ENCODE assay signal across 8 cellular contexts in the genomic region with DNA sequence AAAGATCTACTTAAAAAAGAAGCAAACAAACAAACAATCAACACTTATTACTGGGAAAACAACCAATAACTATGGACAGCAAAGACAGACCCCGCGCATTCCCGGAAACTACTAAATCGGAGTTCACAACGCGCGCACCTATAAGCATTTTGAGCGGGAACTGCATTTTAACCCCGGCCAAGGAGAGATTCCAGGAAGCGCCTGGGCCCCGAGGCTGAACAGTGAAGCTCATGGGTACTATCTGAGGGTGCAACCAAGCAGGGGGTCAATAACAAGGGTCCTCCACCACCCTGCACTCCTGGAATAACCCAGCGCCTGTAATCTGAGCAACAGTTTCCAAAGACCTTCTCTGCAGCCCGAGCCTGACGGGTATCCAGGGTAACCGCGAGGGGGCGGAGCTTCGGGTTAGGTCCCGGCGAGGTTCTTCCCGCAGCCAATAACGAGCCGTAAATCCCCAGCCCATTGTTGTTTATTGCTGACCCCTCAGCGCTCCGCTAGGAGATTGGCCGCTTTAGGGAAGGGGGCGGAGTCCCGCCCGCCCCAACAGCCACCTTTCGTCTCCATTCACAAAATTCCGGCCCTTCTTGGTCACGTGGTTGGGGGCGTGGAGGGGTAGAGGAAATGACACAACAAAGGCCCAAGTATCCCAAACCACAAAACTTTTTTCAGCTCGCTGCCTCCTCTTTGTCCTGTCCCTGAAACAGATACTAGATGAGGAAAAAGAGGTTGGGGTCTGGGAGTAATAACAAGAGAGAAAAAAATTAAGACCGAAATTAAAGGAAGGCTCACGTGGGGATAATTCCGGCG. TPM values are rescaled to one million over a fixed set of nuclear protein-coding genes. Genes with fewer than 3 reads are reported as not detected.
DNase-seq lines count a peak whose midpoint lies in the region; ATAC-seq lines count a peak whose summit lies in the region.

No MANE protein-coding gene starts in this region.

- H3K4me1 ChIP-seq in NT2/D1 (ENCODE audit: insufficient read depth, insufficient read length) (no peaks in the 10 kb centered on the region), mononuclear cell (ENCODE audit: insufficient read depth, low read length) (peaks cover 29% of the 10 kb centered on the region)

- peak overlapping the region; percentile 47 for H3K4me3 ChIP-seq in NT2/D1 (ENCODE audit: insufficient read length, low read depth)
- H3K4me3 ChIP-seq in mononuclear cell (ENCODE audit: low read length), result peak overlapping the region; percentile 40

- DNase-seq in C1 segment of cervical spinal cord (lab: John Stamatoyannopoulos, UW) (peak; percentile 18 to 97 (median 92)), HS-5 (ENCODE audit: low read depth) (peak; percentile 93), NT2/D1 (ENCODE audit: low read depth, low spot score) (peak; percentile 99), activated T-cell treated with anti-CD3 and anti-CD28 coated beads for 24 hours (ENCODE audit: low read depth) (peak; percentile 54)
- peak; percentile 56 to 61 for DNase-seq in stimulated activated CD8-positive, alpha-beta memory T cell treated with anti-CD3 and anti-CD28 coated beads, Interleukin-15, amount 100 ng/mL, for 48 hours (ENCODE audit: low read depth in 2 of 2)

- H3K9me3 ChIP-seq in NT2/D1 (ENCODE audit: insufficient read depth, low read length) (no peaks in the 10 kb centered on the region), mononuclear cell (ENCODE audit: low read depth, low read length) (no peaks in the 10 kb centered on the region)

- H3K27me3 ChIP-seq in NT2/D1 (ENCODE audit: insufficient read depth, insufficient read length) (no peaks in the 10 kb centered on the region), mononuclear cell (ENCODE audit: insufficient read depth, low read length) (peaks cover 26% of the 10 kb centered on the region)

- peak overlapping the region; percentile 72 for H3K9ac ChIP-seq in NT2/D1 (ENCODE audit: insufficient read length, low read depth)

- no peaks in the 10 kb centered on the region for H3K36me3 ChIP-seq in NT2/D1 (ENCODE audit: insufficient read depth, insufficient read length, low read length)

- ATAC-seq in GM19452 (IDR thresholded peaks at IDR 0.05; ENCODE audit: unreplicated experiment) (peak; percentile 67), esophagus mucosa (peak; percentile 100)

RNA-seq across cellular contexts. Expression of gene ETV1, which starts 1.7 kb away (rescaled TPM):
- total RNA-seq in esophagus mucosa (3.3 TPM), mononuclear cell (0.31 TPM)

Comparison
In these comparisons a context has a peak if more than half of its experiments do, and no peak if none do; other contexts are left out.
1. Peak in every context shown above with its lines: DNase-seq, ATAC-seq and H3K4me3 ChIP-seq.